In the genomic region with DNA sequence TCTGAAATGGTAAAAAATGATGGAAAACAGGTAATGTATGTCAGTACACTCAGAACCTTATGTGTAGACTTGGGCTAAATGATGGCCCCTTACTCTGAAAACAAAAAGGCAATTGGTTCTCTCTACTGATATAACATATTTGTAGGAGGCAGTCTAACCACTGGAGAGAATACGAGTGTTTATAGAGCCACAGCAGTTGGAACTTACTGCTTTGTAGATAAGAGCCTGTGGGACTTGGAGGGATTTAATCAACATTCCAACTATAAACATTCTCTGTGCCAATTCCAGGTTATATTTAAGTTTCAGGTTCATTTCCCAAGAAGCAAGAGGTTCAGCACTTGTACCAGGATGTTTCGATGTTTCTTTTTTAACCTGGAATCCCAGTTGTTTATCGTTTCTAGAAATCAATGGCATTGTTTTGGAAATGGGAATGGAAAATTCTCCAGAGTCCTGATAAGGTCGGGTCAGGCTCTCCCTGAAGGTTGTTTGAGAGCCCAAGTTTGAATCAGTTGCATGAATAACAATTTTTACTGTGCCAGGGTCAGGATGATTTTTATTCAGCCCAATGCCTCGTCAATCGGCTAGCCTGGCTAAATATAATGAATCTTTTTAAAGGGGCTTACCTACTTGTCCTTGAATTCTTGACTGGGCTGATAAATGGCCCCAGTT, we compare ENCODE assay signal across 17 cellular contexts.
DNase-seq lines count a peak whose midpoint lies in the region; ATAC-seq and TF ChIP-seq lines count a peak whose summit lies in the region.
"Had no signal": no experiment of that assay in that cellular context is flagged by ENCODE, and none has a peak within 500 bp of the region (broad histone marks: within the 10 kb centered on the region; RNA-seq: fewer than 3 reads in every experiment).

No MANE protein-coding gene starts in this region.

- DNase-seq in Right ventricle myocardium superior (no peak), cardiac septum (ENCODE audit: low spot score) (no peak), left ventricle myocardium inferior (no peak), SHP77 (lab: John Stamatoyannopoulos, UW) (no peak), psoas muscle (no peak)
- DNase-seq: 8988T; CD4-positive, alpha-beta memory T cell; DMS153; DMS79; GDM1; GM23248; H7; HFFc6 had no signal

- ATAC-seq in Right ventricle myocardium superior (ENCODE audit: poor library complexity) (peak; percentile 91), HG03460 (IDR thresholded peaks at IDR 0.05; ENCODE audit: unreplicated experiment) (no peak), psoas muscle (no peak)
- ATAC-seq: HCT116 had no signal

- intact Hi-C loops in Right ventricle myocardium superior (cut with DNase I) (no loop called here), cardiac septum (cut with DNase I) (loop anchor here (2.0 kb wide), 1 partner anchor 15 kb away; no protein-coding TSS in a partner anchor), left ventricle myocardium inferior (cut with micrococcal nuclease) (no loop called here), psoas muscle (cut with DNase I) (no loop called here)

- H3K9me3 ChIP-seq in left ventricle myocardium inferior (replicated peaks) (peaks cover 18% of the 10 kb centered on the region), mesodermal cell (ENCODE audit: control insufficient read depth, low read length) (no peaks in the 10 kb centered on the region), psoas muscle (peaks cover 4% of the 10 kb centered on the region)

- H3K36me3 ChIP-seq in left ventricle myocardium inferior (no peaks in the 10 kb centered on the region), mesodermal cell (ENCODE audit: control insufficient read depth, insufficient read depth, low read length) (no peaks in the 10 kb centered on the region), psoas muscle (ENCODE audit: insufficient read depth in 1 of 2, low read depth in 1 of 2) (no peaks in the 10 kb centered on the region)
- H3K36me3 ChIP-seq: BLaER1 had no signal

- no peak for TF ChIP-seq CTCF in left ventricle myocardium inferior (IDR thresholded peaks at IDR 0.05; ENCODE audit: borderline replicate concordance)
- no peak for TF ChIP-seq CTCF in psoas muscle (IDR thresholded peaks at IDR 0.05)

- H3K4me3 ChIP-seq in left ventricle myocardium inferior: no peak overlapping the region
- no peak overlapping the region for H3K4me3 ChIP-seq in mesodermal cell (ENCODE audit: extremely low read depth, insufficient read depth, low read length, poor library complexity, severe bottlenecking)
- no peak overlapping the region for H3K4me3 ChIP-seq in psoas muscle
- H3K4me3 ChIP-seq: BLaER1, GM23248 had no signal

- H3K27me3 ChIP-seq in left ventricle myocardium inferior (ENCODE audit: low read depth) (no peaks in the 10 kb centered on the region), psoas muscle (ENCODE audit: insufficient read depth in 3 of 3, low read length in 2 of 3) (no peaks in the 10 kb centered on the region)
- H3K27me3 ChIP-seq: BLaER1 had no signal

- H3K27ac ChIP-seq in left ventricle myocardium inferior (replicated peaks) (peak overlapping the region; percentile 44), mesodermal cell (ENCODE audit: low read depth, low read length, severe bottlenecking) (peak overlapping the region; percentile 52), psoas muscle (no peak overlapping the region)
- H3K27ac ChIP-seq: BLaER1, GM23248 had no signal

- H3K4me1 ChIP-seq in left ventricle myocardium inferior (peaks cover 15% of the 10 kb centered on the region), mesodermal cell (ENCODE audit: control insufficient read depth, insufficient read depth, low read length, poor library complexity, severe bottlenecking) (peaks cover 7% of the 10 kb centered on the region), psoas muscle (no peaks in the 10 kb centered on the region)

- WGBS in mesodermal cell (ENCODE audit: insufficient coverage in 2 of 2), 2 experiments: 82 to 100% methylated on average over 5 of the region's 6 CpGs
- 64 to 72% (median 64%) methylated on average over 6 of the region's 6 CpGs for WGBS in psoas muscle, 3 donors
